Comparison of ENCODE assay signal across 34 cellular contexts in genomic region chr10:118790058-118790457, GRCh38.
"Had no signal": no experiment of that assay in that cellular context is flagged by ENCODE, and none has a peak within 500 bp of the region (broad histone marks: within the 10 kb centered on the region; RNA-seq: fewer than 3 reads in every experiment).

No MANE protein-coding gene starts in this region.

- H3K9me3 ChIP-seq: body of pancreas, gastrocnemius medialis, heart right ventricle had no signal

- H3K27me3 ChIP-seq: body of pancreas, gastrocnemius medialis had no signal

- ATAC-seq: activated CD4-positive, CD25-positive, alpha-beta regulatory T cell treated with anti-CD3 and anti-CD28 coated beads, Interleukin-2, amount 50 U/mL, for 24 hours; activated CD8-positive, alpha-beta T cell treated with anti-CD3 and anti-CD28 coated beads for 36 hours; activated T-cell treated with anti-CD3 and anti-CD28 coated beads, Interleukin-2, amount 50 U/mL, for 4 hours; activated T-helper 17 cell treated with anti-CD3 and anti-CD28 coated beads, Interleukin-2, amount 50 U/mL, for 72 hours; body of pancreas; esophagus mucosa; gastrocnemius medialis; T-helper 17 cell had no signal

- H3K4me3 Mint-ChIP-seq: activated B cell treated with CpG ODN at 0.5 μM for 24 hours; activated CD8-positive, alpha-beta T cell treated with anti-CD3 and anti-CD28 coated beads for 36 hours; activated naive CD8-positive, alpha-beta T cell; activated T-cell treated with anti-CD3 and anti-CD28 coated beads, Interleukin-2, amount 50 U/mL, for 4 hours; activated T-helper 17 cell treated with anti-CD3 and anti-CD28 coated beads, Interleukin-2, amount 50 U/mL, for 72 hours; endodermal cell; T-helper 17 cell; T-helper 2 cell treated with Interferon-gamma antibody and Interleukin-4, amounts not matched to agents 5 μg/mL and 100 μg/mL, for 36 hours had no signal

- H3K27ac Mint-ChIP-seq: activated B cell treated with CpG ODN at 0.5 μM for 24 hours; activated CD8-positive, alpha-beta T cell treated with anti-CD3 and anti-CD28 coated beads for 36 hours; activated naive CD8-positive, alpha-beta T cell; activated T-helper 17 cell treated with anti-CD3 and anti-CD28 coated beads, Interleukin-2, amount 50 U/mL, for 72 hours; endodermal cell; T-helper 17 cell; T-helper 2 cell treated with Interferon-gamma antibody and Interleukin-4, amounts not matched to agents 5 μg/mL and 100 μg/mL, for 36 hours had no signal

- H3K4me1 Mint-ChIP-seq: activated B cell treated with CpG ODN at 0.5 μM for 24 hours; activated T-helper 17 cell treated with anti-CD3 and anti-CD28 coated beads, Interleukin-2, amount 50 U/mL, for 72 hours; endodermal cell; T-helper 17 cell had no signal

- H3K27ac ChIP-seq: body of pancreas, gastrocnemius medialis, WERI-Rb-1 had no signal

- H3K36me3 ChIP-seq: gastrocnemius medialis, heart right ventricle, WERI-Rb-1 had no signal

- H3K4me1 ChIP-seq: body of pancreas, gastrocnemius medialis had no signal

- H3K4me3 ChIP-seq: body of pancreas, gastrocnemius medialis, heart right ventricle had no signal

- FAIRE-seq: bronchial epithelial cell, colon had no signal

- H3K36me3 Mint-ChIP-seq: activated naive CD8-positive, alpha-beta T cell had no signal

- H3K9me3 Mint-ChIP-seq: activated B cell treated with CpG ODN at 0.5 μM for 24 hours; activated CD8-positive, alpha-beta T cell treated with anti-CD3 and anti-CD28 coated beads for 36 hours; activated T-cell treated with anti-CD3 and anti-CD28 coated beads, Interleukin-2, amount 50 U/mL, for 4 hours; activated T-helper 17 cell treated with anti-CD3 and anti-CD28 coated beads, Interleukin-2, amount 50 U/mL, for 72 hours; endodermal cell; T-helper 2 cell treated with Interferon-gamma antibody and Interleukin-4, amounts not matched to agents 5 μg/mL and 100 μg/mL, for 36 hours had no signal

- DNase-seq: activated B cell treated with CpG ODN at 0.5 μM for 24 hours; activated CD4-positive, alpha-beta T cell treated with anti-CD3 and anti-CD28 coated beads for 48 hours; activated CD4-positive, alpha-beta T cell treated with anti-CD3 and anti-CD28 coated beads, Interleukin-2, amount 50 U/mL, for 1 hour; activated CD4-positive, alpha-beta T cell treated with anti-CD3 and anti-CD28 coated beads, Interleukin-2, amount 50 U/mL, for 48 hours; activated CD8-positive, alpha-beta memory T cell treated with anti-CD3 and anti-CD28 coated beads for 24 hours; activated CD8-positive, alpha-beta T cell treated with anti-CD3 and anti-CD28 coated beads for 36 hours; activated effector memory CD4-positive, alpha-beta T cell treated with Interleukin-2 at 50 U/mL for 16 hours; activated gamma-delta T cell treated with Interleukin-2 at 50 U/mL for 16 hours; activated naive CD4-positive, alpha-beta T cell treated with anti-CD3 and anti-CD28 coated beads, Interleukin-2, amount 50 U/mL, for 16 hours; activated naive CD4-positive, alpha-beta T cell treated with Interleukin-2 at 50 U/mL for 16 hours; activated T-cell treated with anti-CD3 and anti-CD28 coated beads, Interleukin-2, amount 50 U/mL, for 4 hours; amniotic stem cell; anterior cingulate cortex; body of pancreas; caudate nucleus; cortex of kidney; effector CD8-positive, alpha-beta T cell; endodermal cell; foreskin fibroblast; gastrocnemius medialis; glutamatergic neuron; heart right ventricle; hippocampal formation; T-helper 1 cell; T-helper 17 cell; T1000; WERI-Rb-1 had no signal
